ENCODE assay signal across 20 cellular contexts in genomic region chr3:4809970-4810369, GRCh38.
DNase-seq lines count a peak whose midpoint lies in the region; ATAC-seq, FAIRE-seq and TF ChIP-seq lines count a peak whose summit lies in the region.
"Had no signal": no experiment of that assay in that cellular context is flagged by ENCODE, and none has a peak within 500 bp of the region (broad histone marks: within the 10 kb centered on the region; RNA-seq: fewer than 3 reads in every experiment).

No MANE protein-coding gene starts in this region.

- no peak for ATAC-seq in naive thymus-derived CD4-positive, alpha-beta T cell
- ATAC-seq in GM18909 (IDR thresholded peaks at IDR 0.05; ENCODE audit: poor library complexity, unreplicated experiment): no peak
- ATAC-seq: HepG2, WTC11 had no signal

- CTCF ChIA-PET in activated naive CD4-positive, alpha-beta T cell treated with anti-CD3 and anti-CD28 coated beads, Interleukin-2, amount 10 ng/mL, durations not matched to agents 7 days and 5 days (lab: Charles Lee): interaction anchor here (0.9 to 1.0 kb wide), 2 partner anchors 42 to 89 kb away, joined by 4 to 5 read pairs; no protein-coding TSS in a partner anchor
- CTCF ChIA-PET in H1 (lab: Charles Lee; ENCODE audit: partially characterized antibody): interaction anchor here (0.6 to 1.9 kb wide), 7 partner anchors 11 to 143 kb away, joined by 3 to 5 read pairs (median 3); no protein-coding TSS in a partner anchor
- CTCF ChIA-PET in naive thymus-derived CD4-positive, alpha-beta T cell (lab: Charles Lee): no interaction called here

- no peak for TF ChIP-seq RAD21 in H1 (IDR thresholded peaks at IDR 0.05 in 1 of 2, conservative IDR thresholded peaks at IDR 0.05 in 1 of 2; ENCODE audit: low read depth in 2 of 2, low read length in 2 of 2)

- H3K79me1 ChIP-seq in H1 (ENCODE audit: low read depth, low read length): no peaks in the 10 kb centered on the region

- no peaks in the 10 kb centered on the region for H4K20me1 ChIP-seq in H1 (replicated peaks in 1 of 2; ENCODE audit: control insufficient read depth in 1 of 2, insufficient read depth in 2 of 2, low read length in 2 of 2)

- H3K18ac ChIP-seq in H1 (ENCODE audit: extremely low read depth, low read length): no peak overlapping the region

- TF ChIP-seq CTCF in H1 (IDR thresholded peaks at IDR 0.05; ENCODE audit: control extremely low read depth in 1 of 3, insufficient read depth in 1 of 3, low read depth in 1 of 3, low read length in 3 of 3): no peak
- no peak for TF ChIP-seq CTCF in tibial nerve (IDR thresholded peaks at IDR 0.05)

- no peaks in the 10 kb centered on the region for H3K9me3 Mint-ChIP-seq in activated naive CD4-positive, alpha-beta T cell treated with anti-CD3 and anti-CD28 coated beads, Interleukin-2, amount 50 U/mL, for 24 hours
- H3K9me3 Mint-ChIP-seq in activated naive CD4-positive, alpha-beta T cell treated with anti-CD3 and anti-CD28 coated beads, Interleukin-2, amount 10 ng/mL, durations not matched to agents 7 days and 5 days: no peaks in the 10 kb centered on the region
- peaks cover 0 to 4% (median 0%) of the 10 kb centered on the region in 11 donors for H3K9me3 Mint-ChIP-seq in naive thymus-derived CD4-positive, alpha-beta T cell
- H3K9me3 Mint-ChIP-seq: CD14-positive monocyte, neural crest cell, WTC11 had no signal

- FAIRE-seq in H1 (lab: Jason Lieb, UNC): no peak
- FAIRE-seq: GM18507, HepG2 had no signal

- TF ChIP-seq POLR2A in H1 (IDR thresholded peaks at IDR 0.05; ENCODE audit: control extremely low read depth in 1 of 2, low read depth in 2 of 2, low read length in 2 of 2) (no peak), tibial nerve (IDR thresholded peaks at IDR 0.05) (no peak)

- 89% methylated on average over 3 of the region's 3 CpGs; no CpG with 5 or more reads in 1 of the 2 experiments for WGBS in H1 (ENCODE audit: extremely low coverage in 1 of 2, insufficient coverage in 1 of 2, insufficient read length in 1 of 2, insufficient replicate concordance in 2 of 2, low coverage in 1 of 2, low lambda C conversion rate in 2 of 2, missing lambda C conversion rate in 1 of 2), 2 experiments
- WGBS in tibial nerve, 2 donors: 56 to 60% methylated on average over 3 of the region's 3 CpGs

- no peak overlapping the region for H3K14ac ChIP-seq in H1 (ENCODE audit: insufficient read length)

- peaks cover 26% of the 10 kb centered on the region for H3K36me3 Mint-ChIP-seq in activated naive CD4-positive, alpha-beta T cell treated with anti-CD3 and anti-CD28 coated beads, Interleukin-2, amount 50 U/mL, for 24 hours
- peaks cover 65% of the 10 kb centered on the region for H3K36me3 Mint-ChIP-seq in activated naive CD4-positive, alpha-beta T cell treated with anti-CD3 and anti-CD28 coated beads, Interleukin-2, amount 10 ng/mL, durations not matched to agents 7 days and 5 days
- H3K36me3 Mint-ChIP-seq in naive thymus-derived CD4-positive, alpha-beta T cell: peaks cover 18 to 75% (median 48%) of the 10 kb centered on the region in 5 donors

- H3K23me2 ChIP-seq in H1 (ENCODE audit: low read depth, low read length): no peaks in the 10 kb centered on the region

- TF ChIP-seq EP300 in H1 (IDR thresholded peaks at IDR 0.05; ENCODE audit: borderline replicate concordance in 1 of 2, low read depth in 2 of 2, low read length in 2 of 2): no peak
- TF ChIP-seq EP300 in tibial nerve (IDR thresholded peaks at IDR 0.05): no peak

- H3K4me1 Mint-ChIP-seq in activated naive CD4-positive, alpha-beta T cell treated with anti-CD3 and anti-CD28 coated beads, Interleukin-2, amount 50 U/mL, for 24 hours: peaks cover 7% of the 10 kb centered on the region
- peaks cover 13% of the 10 kb centered on the region for H3K4me1 Mint-ChIP-seq in activated naive CD4-positive, alpha-beta T cell treated with anti-CD3 and anti-CD28 coated beads, Interleukin-2, amount 10 ng/mL, durations not matched to agents 7 days and 5 days
- peaks cover 0 to 42% (median 1%) of the 10 kb centered on the region in 7 donors for H3K4me1 Mint-ChIP-seq in naive thymus-derived CD4-positive, alpha-beta T cell

- H4K91ac ChIP-seq in H1 (replicated peaks; ENCODE audit: insufficient read length, low read length): no peak overlapping the region

- no peak overlapping the region for H3K4me2 ChIP-seq in H1 (ENCODE audit: insufficient read depth in 1 of 2, low read depth in 2 of 2, low read length in 2 of 2)

- H3K4ac ChIP-seq in H1 (replicated peaks; ENCODE audit: insufficient read length, low read depth, low read length): no peak overlapping the region

- no peak overlapping the region for H4K5ac ChIP-seq in H1 (ENCODE audit: insufficient read length, low read depth, low read length)

- no peaks in the 10 kb centered on the region for H3K27me3 Mint-ChIP-seq in activated naive CD4-positive, alpha-beta T cell treated with anti-CD3 and anti-CD28 coated beads, Interleukin-2, amount 50 U/mL, for 24 hours
- H3K27me3 Mint-ChIP-seq in activated naive CD4-positive, alpha-beta T cell treated with anti-CD3 and anti-CD28 coated beads, Interleukin-2, amount 10 ng/mL, durations not matched to agents 7 days and 5 days: no peaks in the 10 kb centered on the region
- H3K27me3 Mint-ChIP-seq in naive thymus-derived CD4-positive, alpha-beta T cell: no peaks in the 10 kb centered on the region
- H3K27me3 Mint-ChIP-seq: progenitor cell of endocrine pancreas had no signal

- H3K4me3 ChIP-seq in H1 (ENCODE audit: extremely low read depth in 1 of 4, insufficient read depth in 2 of 4, low read depth in 3 of 4, low read length in 4 of 4) (no peak overlapping the region), tibial nerve (no peak overlapping the region)
- H3K4me3 ChIP-seq in naive thymus-derived CD4-positive, alpha-beta T cell (ENCODE audit: low read length): no peak overlapping the region
- H3K4me3 ChIP-seq: Peyer's patch, SK-N-MC, uterus had no signal

- H2AK5ac ChIP-seq in H1 (ENCODE audit: low read depth, low read length): no peak overlapping the region; the same call in 1 of the 2 replicates

- H3K9ac ChIP-seq in H1 (replicated peaks in 1 of 4; ENCODE audit: extremely low read depth in 1 of 4, low read depth in 3 of 4, low read length in 3 of 4): no peak overlapping the region

- no peaks in the 10 kb centered on the region for H3K27me3 ChIP-seq in H1 (replicated peaks in 1 of 4; ENCODE audit: control insufficient read depth in 3 of 4, extremely low read depth in 1 of 4, insufficient read depth in 3 of 4, low read length in 3 of 4)
- H3K27me3 ChIP-seq in naive thymus-derived CD4-positive, alpha-beta T cell (ENCODE audit: control insufficient read depth in 2 of 2, insufficient read depth in 2 of 2, low read length in 2 of 2): no peaks in the 10 kb centered on the region
- H3K27me3 ChIP-seq in tibial nerve: no peaks in the 10 kb centered on the region
- H3K27me3 ChIP-seq: Peyer's patch, uterus had no signal

- no peak overlapping the region for H4K8ac ChIP-seq in H1 (ENCODE audit: extremely low read depth, insufficient read depth, low read length)

- DNase-seq in activated naive CD4-positive, alpha-beta T cell treated with anti-CD3 and anti-CD28 coated beads, Interleukin-2, amount 10 ng/mL, durations not matched to agents 7 days and 5 days: no peak
- DNase-seq in H1 (ENCODE audit: low read depth in 1 of 2, low spot score in 2 of 2) (no peak), tibial nerve (ENCODE audit: low spot score in 2 of 2) (no peak), SIG-M5 (lab: John Stamatoyannopoulos, UW) (no peak), NCI-H2081 treated with DMSO at 0.1 percent for 48 hours (lab: John Stamatoyannopoulos, UW) (no peak)
- no peak for DNase-seq in naive thymus-derived CD4-positive, alpha-beta T cell
- DNase-seq: mesendoderm; NCI-H510A; Peyer's patch; stimulated activated CD4-positive, alpha-beta T cell treated with anti-CD3 and anti-CD28 coated beads, Interleukin-4, amount 100 ng/mL, for 24 hours; uterus had no signal

- intact Hi-C loops in naive thymus-derived CD4-positive, alpha-beta T cell (cut with micrococcal nuclease): no loop called here

- no peak overlapping the region for H2BK20ac ChIP-seq in H1 (ENCODE audit: low read length)

- no peaks in the 10 kb centered on the region; a peak in 1 of 8 replicates for H3K36me3 ChIP-seq in H1 (ENCODE audit: control insufficient read depth in 2 of 4, insufficient read depth in 4 of 4, low read length in 3 of 4)
- peaks cover 4 to 65% (median 7%) of the 10 kb centered on the region in 3 experiments for H3K36me3 ChIP-seq in naive thymus-derived CD4-positive, alpha-beta T cell (ENCODE audit: control insufficient read depth in 2 of 3, insufficient read depth in 3 of 3, low read length in 3 of 3)
- peaks cover 0 to 39% (median 0%) of the 10 kb centered on the region in 3 donors for H3K36me3 ChIP-seq in tibial nerve
- H3K36me3 ChIP-seq: uterus had no signal

- H3K27ac Mint-ChIP-seq in activated naive CD4-positive, alpha-beta T cell treated with anti-CD3 and anti-CD28 coated beads, Interleukin-2, amount 50 U/mL, for 24 hours: peak overlapping the region; percentile 25
- no peak overlapping the region for H3K27ac Mint-ChIP-seq in activated naive CD4-positive, alpha-beta T cell treated with anti-CD3 and anti-CD28 coated beads, Interleukin-2, amount 10 ng/mL, durations not matched to agents 7 days and 5 days
- H3K27ac Mint-ChIP-seq in naive thymus-derived CD4-positive, alpha-beta T cell: peak overlapping the region in 5 of 9 donors; percentile 3 to 69 (median 29)
- H3K27ac Mint-ChIP-seq: progenitor cell of endocrine pancreas, WTC11 had no signal

- no peak overlapping the region for H2AFZ ChIP-seq in H1 (ENCODE audit: low read length)

- H2BK5ac ChIP-seq in H1 (ENCODE audit: low read depth, low read length): no peak overlapping the region

- no peak overlapping the region for H3K27ac ChIP-seq in H1 (ENCODE audit: low read depth, low read length)
- H3K27ac ChIP-seq in naive thymus-derived CD4-positive, alpha-beta T cell (ENCODE audit: low read depth, low read length): no peak overlapping the region
- peak overlapping the region in 3 of 4 donors; percentile 29 to 71 (median 58) for H3K27ac ChIP-seq in tibial nerve
- H3K27ac ChIP-seq: Peyer's patch, SK-N-MC, uterus had no signal

- H3K9me3 ChIP-seq in H1 (ENCODE audit: insufficient read depth in 2 of 2, low read depth in 1 of 2, low read length in 1 of 2) (no peaks in the 10 kb centered on the region), tibial nerve (no peaks in the 10 kb centered on the region)
- no peaks in the 10 kb centered on the region for H3K9me3 ChIP-seq in naive thymus-derived CD4-positive, alpha-beta T cell (ENCODE audit: control insufficient read depth in 2 of 3, low read length in 3 of 3)
- H3K9me3 ChIP-seq: Peyer's patch, uterus had no signal

- H3K4me3 Mint-ChIP-seq in activated naive CD4-positive, alpha-beta T cell treated with anti-CD3 and anti-CD28 coated beads, Interleukin-2, amount 50 U/mL, for 24 hours: no peak overlapping the region
- H3K4me3 Mint-ChIP-seq in activated naive CD4-positive, alpha-beta T cell treated with anti-CD3 and anti-CD28 coated beads, Interleukin-2, amount 10 ng/mL, durations not matched to agents 7 days and 5 days: no peak overlapping the region
- H3K4me3 Mint-ChIP-seq in naive thymus-derived CD4-positive, alpha-beta T cell: no peak overlapping the region
- H3K4me3 Mint-ChIP-seq: CD14-positive monocyte, neural crest cell, WTC11 had no signal

- H2BK120ac ChIP-seq in H1 (replicated peaks; ENCODE audit: low read depth, low read length): no peak overlapping the region

- no peaks in the 10 kb centered on the region for H3K4me1 ChIP-seq in H1 (replicated peaks in 1 of 4; ENCODE audit: control insufficient read depth in 3 of 4, insufficient read depth in 4 of 4, low read length in 3 of 4)
- no peaks in the 10 kb centered on the region for H3K4me1 ChIP-seq in naive thymus-derived CD4-positive, alpha-beta T cell (ENCODE audit: control insufficient read depth in 2 of 2, insufficient read depth in 2 of 2, low read length in 2 of 2)
- peaks cover 0 to 31% (median 5%) of the 10 kb centered on the region in 4 donors for H3K4me1 ChIP-seq in tibial nerve
- H3K4me1 ChIP-seq: Peyer's patch, uterus had no signal

- POLR2A ChIA-PET in H1 (lab: Charles Lee; ENCODE audit: partially characterized antibody): no interaction called here
- POLR2A ChIA-PET in naive thymus-derived CD4-positive, alpha-beta T cell (lab: Charles Lee): interaction anchor here (0.6 to 0.7 kb wide), 2 partner anchors 41 to 54 kb away, joined by 3 read pairs; no protein-coding TSS in a partner anchor

- H3K23ac ChIP-seq in H1 (ENCODE audit: insufficient read length): no peak overlapping the region

- H3K56ac ChIP-seq in H1 (replicated peaks; ENCODE audit: insufficient read length, low read depth, low read length): no peak overlapping the region

- no peaks in the 10 kb centered on the region for H3K79me2 ChIP-seq in H1 (ENCODE audit: control insufficient read depth in 1 of 2, insufficient read depth in 2 of 2, low read length in 2 of 2)

- H2BK15ac ChIP-seq in H1 (ENCODE audit: low read length): no peak overlapping the region

- peak overlapping the region; percentile 10; the same call in 1 of the 2 replicates for H2BK12ac ChIP-seq in H1 (ENCODE audit: low read depth, low read length)

Comparison
In these comparisons a context has a peak if more than half of its experiments do, and no peak if none do; other contexts are left out.
1. H3K27ac ChIP-seq: peak in tibial nerve (3 of 4); none in H1 (single experiment) and naive thymus-derived CD4-positive, alpha-beta T cell (single experiment).